In the genomic region with DNA sequence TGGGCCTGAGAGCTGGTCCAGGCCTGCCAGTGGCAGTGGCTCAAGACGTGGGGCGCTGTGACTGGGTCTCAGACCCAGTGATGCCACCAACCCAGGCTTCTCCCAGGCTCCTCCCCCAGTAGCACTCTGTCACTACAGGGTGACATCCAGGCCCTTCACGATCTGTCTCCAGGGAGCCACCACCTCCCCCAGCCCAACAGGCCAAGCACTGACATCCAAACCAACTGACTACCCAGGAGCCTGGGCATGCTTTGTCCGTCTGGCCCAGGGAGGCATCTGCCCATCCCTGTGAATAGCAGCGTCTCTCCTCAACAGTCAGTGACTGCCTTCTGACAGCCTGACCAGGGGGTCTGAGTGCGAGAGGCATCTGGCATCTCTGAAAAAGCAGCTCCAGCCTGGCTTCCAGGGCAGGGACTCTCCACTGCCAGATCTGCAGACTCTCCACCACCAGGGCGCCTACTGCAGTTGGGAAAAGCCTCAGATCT, we compare ENCODE assay signal across 8 cellular contexts. TPM values are rescaled to one million over a fixed set of nuclear protein-coding genes. Genes with fewer than 3 reads are reported as not detected.
DNase-seq lines count a peak whose midpoint lies in the region; ATAC-seq and TF ChIP-seq lines count a peak whose summit lies in the region.

No MANE protein-coding gene starts in this region.

- H3K36me3 ChIP-seq in mucosa of stomach (ENCODE audit: control insufficient read depth, insufficient read depth, low read length) (no peaks in the 10 kb centered on the region), upper lobe of right lung (no peaks in the 10 kb centered on the region)

- H3K27ac Mint-ChIP-seq in activated naive CD4-positive, alpha-beta T cell treated with anti-CD3 and anti-CD28 coated beads, Interleukin-2, amount 10 ng/mL, durations not matched to agents 7 days and 5 days: no peak overlapping the region

- ATAC-seq in upper lobe of right lung (no peak), HG02759 (IDR thresholded peaks at IDR 0.05; ENCODE audit: unreplicated experiment) (no peak), HG02798 (IDR thresholded peaks at IDR 0.05; ENCODE audit: poor library complexity, unreplicated experiment) (no peak)

- peaks cover 21% of the 10 kb centered on the region for H3K4me1 ChIP-seq in mucosa of stomach (ENCODE audit: control insufficient read depth, insufficient read depth, low read length)
- peaks cover 15% of the 10 kb centered on the region for H3K4me1 ChIP-seq in upper lobe of right lung

- TF ChIP-seq CTCF in upper lobe of right lung (IDR thresholded peaks at IDR 0.05): no peak

- H3K4me3 Mint-ChIP-seq in activated naive CD4-positive, alpha-beta T cell treated with anti-CD3 and anti-CD28 coated beads, Interleukin-2, amount 10 ng/mL, durations not matched to agents 7 days and 5 days: peak overlapping the region; percentile 52

- intact Hi-C loops in upper lobe of right lung (cut with DNase I): no loop called here

- H3K27me3 ChIP-seq in mucosa of stomach (ENCODE audit: control insufficient read depth, insufficient read depth, low read length): no peaks in the 10 kb centered on the region
- no peaks in the 10 kb centered on the region for H3K27me3 ChIP-seq in upper lobe of right lung

- no peaks in the 10 kb centered on the region for H3K9me3 Mint-ChIP-seq in activated naive CD4-positive, alpha-beta T cell treated with anti-CD3 and anti-CD28 coated beads, Interleukin-2, amount 10 ng/mL, durations not matched to agents 7 days and 5 days

- peak; percentile 34 for DNase-seq in activated naive CD4-positive, alpha-beta T cell treated with anti-CD3 and anti-CD28 coated beads, Interleukin-2, amount 10 ng/mL, durations not matched to agents 7 days and 5 days
- no peak for DNase-seq in activated naive CD4-positive, alpha-beta T cell treated with anti-CD3 and anti-CD28 coated beads, Interleukin-2, amount 50 U/mL, for 16 hours
- DNase-seq in caudate nucleus (lab: John Stamatoyannopoulos, UW) (peak in 49 of 61 donors; percentile 21 to 75 (median 57)), upper lobe of right lung (no peak), NCI-H2029 treated with DMSO at 0.1 percent for 48 hours (lab: John Stamatoyannopoulos, UW) (no peak)

- no peaks in the 10 kb centered on the region for H3K9me3 ChIP-seq in mucosa of stomach (ENCODE audit: control insufficient read depth, low read length)
- no peaks in the 10 kb centered on the region for H3K9me3 ChIP-seq in upper lobe of right lung

- H3K36me3 Mint-ChIP-seq in activated naive CD4-positive, alpha-beta T cell treated with anti-CD3 and anti-CD28 coated beads, Interleukin-2, amount 10 ng/mL, durations not matched to agents 7 days and 5 days: no peaks in the 10 kb centered on the region

- CTCF ChIA-PET in activated naive CD4-positive, alpha-beta T cell treated with anti-CD3 and anti-CD28 coated beads, Interleukin-2, amount 10 ng/mL, durations not matched to agents 7 days and 5 days (lab: Charles Lee): interaction anchor here (1.8 kb wide), 1 partner anchor 109 kb away, joined by 8 read pairs; no protein-coding TSS in a partner anchor

- peak overlapping the region; percentile 97 for H3K9ac ChIP-seq in mucosa of stomach (ENCODE audit: low read length)

- peaks cover 26% of the 10 kb centered on the region for H3K4me1 Mint-ChIP-seq in activated naive CD4-positive, alpha-beta T cell treated with anti-CD3 and anti-CD28 coated beads, Interleukin-2, amount 10 ng/mL, durations not matched to agents 7 days and 5 days

- peaks cover 33% of the 10 kb centered on the region for H3K27me3 Mint-ChIP-seq in activated naive CD4-positive, alpha-beta T cell treated with anti-CD3 and anti-CD28 coated beads, Interleukin-2, amount 10 ng/mL, durations not matched to agents 7 days and 5 days

- H3K4me3 ChIP-seq in mucosa of stomach (ENCODE audit: low read length) (no peak overlapping the region), upper lobe of right lung (no peak overlapping the region)

- peak overlapping the region; percentile 100 for H3K27ac ChIP-seq in caudate nucleus (ENCODE audit: low read depth, low read length)
- peak overlapping the region; percentile 100 for H3K27ac ChIP-seq in upper lobe of right lung

RNA-seq across cellular contexts. Expression of a gene that starts 13.0 kb away (rescaled TPM):
- total RNA-seq in upper lobe of right lung: not detected

Comparison
In these comparisons a context has a peak if more than half of its experiments do, and no peak if none do; other contexts are left out.
1. DNase-seq: peak in activated naive CD4-positive, alpha-beta T cell treated with anti-CD3 and anti-CD28 coated beads, Interleukin-2, amount 10 ng/mL, durations not matched to agents 7 days and 5 days (single experiment) and caudate nucleus (49 of 61); none in activated naive CD4-positive, alpha-beta T cell treated with anti-CD3 and anti-CD28 coated beads, Interleukin-2, amount 50 U/mL, for 16 hours (single experiment), upper lobe of right lung (single experiment) and NCI-H2029 treated with DMSO at 0.1 percent for 48 hours (single experiment).